ENCODE assay signal across 1 cellular context in the genomic region with DNA sequence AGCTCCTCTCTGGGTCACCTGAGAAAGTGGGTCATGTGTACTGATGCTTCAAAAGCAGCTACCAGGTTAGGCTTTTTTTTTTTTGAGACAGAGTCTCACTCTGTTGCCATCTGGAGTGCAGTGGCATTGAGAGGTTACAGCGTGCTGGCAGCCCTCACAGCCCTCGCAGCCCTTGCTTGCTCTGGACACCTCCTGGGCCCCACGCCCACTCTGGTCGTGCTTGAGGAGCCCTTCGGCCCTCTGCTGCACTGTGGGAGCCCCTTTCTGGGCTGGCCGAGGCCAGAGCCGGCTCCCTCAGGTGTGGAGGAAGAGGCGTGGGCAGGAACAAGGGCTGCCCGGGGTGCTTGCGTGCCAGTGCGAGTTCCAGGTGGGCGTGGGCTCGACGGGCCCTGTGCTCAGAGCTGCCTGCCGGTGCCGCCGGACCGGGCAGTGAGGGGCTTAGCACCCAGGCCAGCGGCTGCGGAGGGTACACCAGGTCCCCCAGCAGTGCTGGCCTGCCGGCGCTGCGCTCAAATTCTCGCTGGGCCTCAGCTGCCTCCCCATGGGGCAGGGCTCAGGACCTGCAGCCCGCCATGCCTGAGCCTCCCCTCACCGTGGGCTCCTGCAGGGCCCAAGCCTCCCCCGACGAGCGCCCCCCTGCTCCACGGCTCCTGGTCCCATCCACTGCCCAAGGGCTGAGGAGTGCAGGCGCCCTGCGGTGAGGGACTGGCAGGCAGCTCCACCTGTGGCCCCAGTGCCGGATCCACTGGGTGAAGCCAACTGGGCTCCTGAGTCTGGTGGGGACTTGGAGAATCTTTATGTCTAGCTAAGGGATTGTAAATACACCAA.
TF ChIP-seq lines count a peak whose summit lies in the region.

No MANE protein-coding gene starts in this region.

TF ChIP-seq in H1, 55 proteins besides CTCF, POLR2A, EP300 and RAD21:
- TF ChIP-seq SIRT6 (IDR thresholded peaks at IDR 0.05; ENCODE audit: low read length): no peak
- no peak for TF ChIP-seq ASH2L (IDR thresholded peaks at IDR 0.05; ENCODE audit: low read length)
- no peak for TF ChIP-seq JUN (IDR thresholded peaks at IDR 0.05; ENCODE audit: low read depth, low read length)
- TF ChIP-seq ZNF274 (IDR thresholded peaks at IDR 0.05; ENCODE audit: borderline replicate concordance, extremely low read depth, low read length): no peak
- TF ChIP-seq ATF2 (IDR thresholded peaks at IDR 0.05; ENCODE audit: low read length): no peak
- no peak for TF ChIP-seq SP2 (IDR thresholded peaks at IDR 0.05; ENCODE audit: low read length)
- no peak for TF ChIP-seq FOSL1 (IDR thresholded peaks at IDR 0.05; ENCODE audit: insufficient read depth, low read depth, low read length)
- no peak for TF ChIP-seq USF2 (IDR thresholded peaks at IDR 0.05; ENCODE audit: low read length)
